19 cellular contexts compared by ENCODE assay signal in genomic region chr3:127556565-127556964, GRCh38. TPM values are rescaled to one million over a fixed set of nuclear protein-coding genes. Genes with fewer than 3 reads are reported as not detected.
DNase-seq lines count a peak whose midpoint lies in the region; ATAC-seq and TF ChIP-seq lines count a peak whose summit lies in the region.
"Had no signal": no experiment of that assay in that cellular context is flagged by ENCODE, and none has a peak within 500 bp of the region (broad histone marks: within the 10 kb centered on the region; RNA-seq: fewer than 3 reads in every experiment).

No MANE protein-coding gene starts in this region.

- H3K27ac ChIP-seq in OCI-LY7 (ENCODE audit: low read depth, low read length, poor library complexity, severe bottlenecking): no peak overlapping the region
- H3K27ac ChIP-seq: C4-2B, left ventricle myocardium inferior, thoracic aorta had no signal

- H3K4me3 ChIP-seq in GM12864 (ENCODE audit: low read depth, low read length) (no peak overlapping the region), OCI-LY7 (ENCODE audit: low read depth, low read length, poor library complexity, severe bottlenecking) (no peak overlapping the region), epithelial cell of proximal tubule (ENCODE audit: low read depth, low read length) (no peak overlapping the region)
- H3K4me3 ChIP-seq: left ventricle myocardium inferior, thoracic aorta had no signal

- ATAC-seq in left ventricle myocardium superior: no peak
- ATAC-seq: activated T-cell treated with anti-CD3 and anti-CD28 coated beads, Interleukin-2, amount 50 U/mL, for 4 hours; natural killer cell; T-helper 17 cell had no signal

- CTCF ChIA-PET in OCI-LY7 (lab: Charles Lee; ENCODE audit: unreplicated experiment): no interaction called here

- no peaks in the 10 kb centered on the region for H3K9me2 ChIP-seq in OCI-LY7 (ENCODE audit: insufficient read depth, low read length)

- no peak overlapping the region for H3K4me2 ChIP-seq in OCI-LY7 (ENCODE audit: low read length)

- POLR2A ChIA-PET in OCI-LY7 (lab: Charles Lee): interaction anchor here (0.7 kb wide), 1 partner anchor 1140 kb away, joined by 7 read pairs; no protein-coding TSS in a partner anchor

- no peaks in the 10 kb centered on the region for H4K20me1 ChIP-seq in OCI-LY7 (ENCODE audit: insufficient read depth, low read length)

- peaks cover 7% of the 10 kb centered on the region for H3K4me1 ChIP-seq in OCI-LY7 (ENCODE audit: insufficient read depth, low read length, poor library complexity, severe bottlenecking)

- H3K79me2 ChIP-seq in OCI-LY7 (ENCODE audit: insufficient read depth, low read depth, low read length): no peaks in the 10 kb centered on the region

- peaks cover 4% of the 10 kb centered on the region; the same call in 1 of the 2 replicates for H3K36me3 ChIP-seq in OCI-LY7 (ENCODE audit: insufficient read depth, low read length)
- H3K36me3 ChIP-seq: left ventricle myocardium inferior, thoracic aorta had no signal

- BruUV-seq in OCI-LY7 (replicated peaks; lab: Mats Ljungman, UMichigan): no TSS peak

- H2AFZ ChIP-seq in OCI-LY7 (ENCODE audit: low read length): no peak overlapping the region

- peaks cover 8% of the 10 kb centered on the region for H3K9me3 ChIP-seq in OCI-LY7 (ENCODE audit: low read length)
- H3K9me3 ChIP-seq: left ventricle myocardium inferior, thoracic aorta had no signal

- TF ChIP-seq CTCF in AG09319 (IDR thresholded peaks at IDR 0.05; ENCODE audit: low read depth, low read length): peak; percentile 4
- TF ChIP-seq CTCF in GM12864 (IDR thresholded peaks at IDR 0.05; ENCODE audit: low read depth, low read length, missing control alignments): peak; percentile 43
- peak; percentile 64 for TF ChIP-seq CTCF in OCI-LY7 (conservative IDR thresholded peaks at IDR 0.05; ENCODE audit: low read length)
- TF ChIP-seq CTCF in epithelial cell of proximal tubule (conservative IDR thresholded peaks at IDR 0.05; ENCODE audit: low read depth, low read length): peak; percentile 39

- DNase-seq in AG09319 (ENCODE audit: extremely low read depth, low read depth) (no peak), GM12864 (ENCODE audit: low read depth) (no peak), OCI-LY7 (ENCODE audit: low spot score) (no peak), epithelial cell of proximal tubule (ENCODE audit: low read depth) (no peak), medulla oblongata (ENCODE audit: extremely low spot score) (no peak), HPDE6-E6E7 (ENCODE audit: extremely low spot score) (no peak), HK-2 (ENCODE audit: unreplicated experiment) (no peak), left ventricle myocardium superior (no peak)
- DNase-seq: activated CD4-positive, alpha-beta T cell treated with anti-CD3 and anti-CD28 coated beads, Interleukin-2, amount 10 ng/mL, durations not matched to agents 24 days and 14 days; activated T-cell treated with anti-CD3 and anti-CD28 coated beads, Interleukin-2, amount 50 U/mL, for 4 hours; erythroblast; left ventricle myocardium inferior; natural killer cell; NCI-H1048; NCI-H510A; retina; T-helper 17 cell had no signal

- intact Hi-C loops in OCI-LY7 (cut with micrococcal nuclease; ENCODE audit: unreplicated experiment) (no loop called here), left ventricle myocardium superior (cut with micrococcal nuclease) (no loop called here)

RNA-seq across cellular contexts. Expression of gene TPRA1, which starts 34.0 kb away (rescaled TPM):
- total RNA-seq in OCI-LY7 (2014; rRNA removed; shearing (Covaris generic)): 25.6 and 32.3 TPM in 2 replicates
- total RNA-seq in OCI-LY7 (2022): 44.6 and 51.4 TPM in 2 replicates
- total RNA-seq in epithelial cell of proximal tubule: 53.2 and 76.6 TPM in 2 replicates
- total RNA-seq in left ventricle myocardium superior: 22.8 TPM

RNA-seq across cellular contexts. Expression of gene MCM2, which starts 41.6 kb away (rescaled TPM):
- 207 and 237 TPM in 2 replicates for total RNA-seq in OCI-LY7 (2014; rRNA removed; shearing (Covaris generic))
- 218 and 234 TPM in 2 replicates for total RNA-seq in OCI-LY7 (2022)
- 74.3 and 139 TPM in 2 replicates for total RNA-seq in epithelial cell of proximal tubule
- total RNA-seq in left ventricle myocardium superior: 8.7 TPM

Comparison
In these comparisons a context has a peak if more than half of its experiments do, and no peak if none do; other contexts are left out.
1. CTCF ChIP-seq: peak in every context shown above with its lines; median percentile 64 in OCI-LY7; 43 in GM12864; 39 in epithelial cell of proximal tubule; 4 in AG09319.